ENCODE assay signal across 9 cellular contexts in genomic region chr3:170178631-170179030, GRCh38. TPM values are rescaled to one million over a fixed set of nuclear protein-coding genes. Genes with fewer than 3 reads are reported as not detected.
DNase-seq lines count a peak whose midpoint lies in the region; ATAC-seq and TF ChIP-seq lines count a peak whose summit lies in the region.
"Had no signal": no experiment of that assay in that cellular context is flagged by ENCODE, and none has a peak within 500 bp of the region (broad histone marks: within the 10 kb centered on the region; RNA-seq: fewer than 3 reads in every experiment).

No MANE protein-coding gene starts in this region.

- H3K9me3 Mint-ChIP-seq in CD14-positive monocyte (no peaks in the 10 kb centered on the region), nephron (no peaks in the 10 kb centered on the region)

- peak overlapping the region in 5 of 7 donors; percentile 5 to 69 (median 55) for H3K27ac Mint-ChIP-seq in CD14-positive monocyte
- H3K27ac Mint-ChIP-seq in nephron = peak overlapping the region in 2 of 3 experiments; percentile 31 to 71

- ATAC-seq in HG02798 (IDR thresholded peaks at IDR 0.05; ENCODE audit: poor library complexity, unreplicated experiment) (peak; percentile 24), GM21526 (IDR thresholded peaks at IDR 0.05; ENCODE audit: low FRiP score, unreplicated experiment) (no peak), GM18502 (IDR thresholded peaks at IDR 0.05; ENCODE audit: poor library complexity, unreplicated experiment) (no peak)

- intact Hi-C loops in CD14-positive monocyte (cut with micrococcal nuclease) = no loop called here

- H3K4me1 Mint-ChIP-seq in CD14-positive monocyte = peaks cover 23% of the 10 kb centered on the region
- H3K4me1 Mint-ChIP-seq in nephron = peaks cover 22% of the 10 kb centered on the region

- no peaks in the 10 kb centered on the region for H3K27me3 Mint-ChIP-seq in CD14-positive monocyte (ENCODE audit: low read depth in 3 of 3)
- H3K27me3 Mint-ChIP-seq in nephron (ENCODE audit: low read depth) = no peaks in the 10 kb centered on the region

- H3K4me3 Mint-ChIP-seq in CD14-positive monocyte = no peak overlapping the region
- H3K4me3 Mint-ChIP-seq in nephron = peak overlapping the region; percentile 43 to 70 (median 69)

- H3K36me3 Mint-ChIP-seq in CD14-positive monocyte = peaks cover 36 to 44% of the 10 kb centered on the region in 2 donors
- H3K36me3 Mint-ChIP-seq in nephron (ENCODE audit: low read depth) = peaks cover 37% of the 10 kb centered on the region

- DNase-seq in CD14-positive monocyte (ENCODE audit: low spot score) (no peak), activated T-cell treated with anti-CD3 and anti-CD28 coated beads for 24 hours (ENCODE audit: low read depth) (peak; percentile 28), GM19240 (ENCODE audit: insufficient read length, low spot score) (no peak), inferior parietal cortex (ENCODE audit: extremely low spot score) (no peak)
- DNase-seq: NCI-H510A treated with DMSO at 0.1 percent for 48 hours had no signal

- TF ChIP-seq CTCF in CD14-positive monocyte (IDR thresholded peaks at IDR 0.05) = no peak
- TF ChIP-seq CTCF in nephron (IDR thresholded peaks at IDR 0.05; ENCODE audit: unreplicated experiment in 3 of 3) = no peak

RNA-seq across cellular contexts. Expression of gene PHC3, which starts 2.9 kb away (rescaled TPM):
- 10 to 100 TPM in 1 of 2 donors, 1 to 10 TPM in 1; 7.5 to 12.6 TPM for polyA plus RNA-seq in CD14-positive monocyte

RNA-seq across cellular contexts. Expression of gene PRKCI, which starts 43.6 kb away (rescaled TPM):
- 10 to 100 TPM; 11.6 to 15.4 TPM for polyA plus RNA-seq in CD14-positive monocyte

Comparison
In these comparisons a context has a peak if more than half of its experiments do, and no peak if none do; other contexts are left out.
1. H3K4me3 Mint-ChIP-seq: peak in nephron (3 of 3); none in CD14-positive monocyte (0 of 2).